In the genomic region with DNA sequence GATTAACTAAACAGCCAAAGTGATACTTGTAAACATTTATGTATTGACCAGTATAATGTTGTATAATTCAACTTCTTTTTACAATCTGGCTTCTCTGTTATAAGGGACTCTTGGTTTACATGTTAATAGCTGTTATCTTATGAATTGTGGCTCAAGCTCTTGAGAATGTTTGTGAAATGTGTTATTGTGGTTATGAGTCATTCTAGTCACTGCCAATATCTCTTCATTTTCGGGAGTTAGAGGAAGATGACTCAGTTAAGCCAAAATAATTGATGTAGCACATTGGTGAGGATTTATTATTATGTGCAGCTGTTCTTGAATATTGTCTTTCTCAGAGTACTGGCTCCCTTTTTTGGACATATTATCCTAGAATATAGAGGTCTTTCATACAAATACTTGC, we compare ENCODE assay signal across 9 cellular contexts.
DNase-seq lines count a peak whose midpoint lies in the region; ATAC-seq and TF ChIP-seq lines count a peak whose summit lies in the region.
"Had no signal": no experiment of that assay in that cellular context is flagged by ENCODE, and none has a peak within 500 bp of the region (broad histone marks: within the 10 kb centered on the region; RNA-seq: fewer than 3 reads in every experiment).

No MANE protein-coding gene starts in this region.

- no peak overlapping the region for H3K9ac ChIP-seq in neural progenitor cell

- H3K79me2 ChIP-seq in neural progenitor cell (ENCODE audit: low read depth), result no peaks in the 10 kb centered on the region

- no peak overlapping the region for H2AFZ ChIP-seq in neural progenitor cell (replicated peaks)

- H3K27me3 ChIP-seq in kidney epithelial cell (ENCODE audit: control insufficient read depth, insufficient read depth, low read length) (no peaks in the 10 kb centered on the region), neural progenitor cell (no peaks in the 10 kb centered on the region)

- DNase-seq in activated CD8-positive, alpha-beta memory T cell treated with anti-CD3 and anti-CD28 coated beads, Interleukin-2, amount 10 ng/mL, durations not matched to agents 7 days and 5 days, result no peak
- no peak for DNase-seq in activated CD8-positive, alpha-beta memory T cell treated with anti-CD3 and anti-CD28 coated beads, Interleukin-2, amount 50 U/mL, for 4 hours
- DNase-seq in RPMI7951 (ENCODE audit: low read depth) (peak; percentile 93), kidney epithelial cell (ENCODE audit: low read depth) (peak; percentile 86), GM19240 (ENCODE audit: insufficient read length, low spot score) (no peak), GDM1 (lab: John Stamatoyannopoulos, UW) (no peak), neural progenitor cell (ENCODE audit: low spot score) (no peak)

- no peaks in the 10 kb centered on the region for H3K27me3 Mint-ChIP-seq in activated CD8-positive, alpha-beta memory T cell treated with anti-CD3 and anti-CD28 coated beads, Interleukin-2, amount 10 ng/mL, durations not matched to agents 7 days and 5 days
- peaks cover 2% of the 10 kb centered on the region for H3K27me3 Mint-ChIP-seq in neural progenitor cell (ENCODE audit: insufficient read depth, low read depth)
- H3K27me3 Mint-ChIP-seq: CD4-positive, CD25-positive, alpha-beta regulatory T cell had no signal

- H3K4me1 Mint-ChIP-seq in activated CD8-positive, alpha-beta memory T cell treated with anti-CD3 and anti-CD28 coated beads, Interleukin-2, amount 10 ng/mL, durations not matched to agents 7 days and 5 days, result peaks cover 6% of the 10 kb centered on the region
- no peaks in the 10 kb centered on the region for H3K4me1 Mint-ChIP-seq in neural progenitor cell

- H3K4me1 ChIP-seq in neural progenitor cell, result no peaks in the 10 kb centered on the region

- H3F3A ChIP-seq in neural progenitor cell (ENCODE audit: low read depth), result no peaks in the 10 kb centered on the region

- no peak for TF ChIP-seq CTCF in kidney epithelial cell (IDR thresholded peaks at IDR 0.05; ENCODE audit: insufficient read depth, low read length, poor library complexity, severe bottlenecking)
- no peak for TF ChIP-seq CTCF in neural progenitor cell (IDR thresholded peaks at IDR 0.05)

- no peaks in the 10 kb centered on the region for H4K20me1 ChIP-seq in neural progenitor cell (ENCODE audit: low read depth)

- H3K9me3 ChIP-seq in neural progenitor cell (ENCODE audit: low read depth), result no peaks in the 10 kb centered on the region

- H3K4me3 Mint-ChIP-seq in activated CD8-positive, alpha-beta memory T cell treated with anti-CD3 and anti-CD28 coated beads, Interleukin-2, amount 10 ng/mL, durations not matched to agents 7 days and 5 days, result no peak overlapping the region
- H3K4me3 Mint-ChIP-seq in neural progenitor cell, result no peak overlapping the region
- H3K4me3 Mint-ChIP-seq: CD4-positive, CD25-positive, alpha-beta regulatory T cell had no signal

- no peaks in the 10 kb centered on the region for H3K9me3 Mint-ChIP-seq in activated CD8-positive, alpha-beta memory T cell treated with anti-CD3 and anti-CD28 coated beads, Interleukin-2, amount 10 ng/mL, durations not matched to agents 7 days and 5 days (ENCODE audit: low read depth)
- H3K9me3 Mint-ChIP-seq in neural progenitor cell, result no peaks in the 10 kb centered on the region

- no peaks in the 10 kb centered on the region for H3K36me3 Mint-ChIP-seq in activated CD8-positive, alpha-beta memory T cell treated with anti-CD3 and anti-CD28 coated beads, Interleukin-2, amount 10 ng/mL, durations not matched to agents 7 days and 5 days
- H3K36me3 Mint-ChIP-seq in neural progenitor cell, result no peaks in the 10 kb centered on the region
- H3K36me3 Mint-ChIP-seq: CD4-positive, CD25-positive, alpha-beta regulatory T cell had no signal

- no peak overlapping the region for H3K27ac Mint-ChIP-seq in activated CD8-positive, alpha-beta memory T cell treated with anti-CD3 and anti-CD28 coated beads, Interleukin-2, amount 10 ng/mL, durations not matched to agents 7 days and 5 days
- no peak overlapping the region for H3K27ac Mint-ChIP-seq in neural progenitor cell
- H3K27ac Mint-ChIP-seq: CD4-positive, CD25-positive, alpha-beta regulatory T cell had no signal

- H3K4me2 ChIP-seq in neural progenitor cell, result no peak overlapping the region

- CTCF ChIA-PET in activated CD8-positive, alpha-beta memory T cell treated with anti-CD3 and anti-CD28 coated beads, Interleukin-2, amount 10 ng/mL, durations not matched to agents 7 days and 5 days (lab: Charles Lee), result no interaction called here

- H3K4me3 ChIP-seq in kidney epithelial cell (ENCODE audit: low read depth, low read length) (no peak overlapping the region), neural progenitor cell (no peak overlapping the region)

- H3K27ac ChIP-seq in neural progenitor cell, result no peak overlapping the region

- H3K36me3 ChIP-seq in kidney epithelial cell (ENCODE audit: control insufficient read depth, insufficient read depth, low read length) (no peaks in the 10 kb centered on the region), neural progenitor cell (no peaks in the 10 kb centered on the region)

- peak; percentile 20 for ATAC-seq in activated CD8-positive, alpha-beta memory T cell treated with anti-CD3 and anti-CD28 coated beads, Interleukin-2, amount 10 ng/mL, durations not matched to agents 7 days and 5 days
- peak; percentile 93 for ATAC-seq in HG03039 (IDR thresholded peaks at IDR 0.05; ENCODE audit: unreplicated experiment)

Comparison
In these comparisons a context has a peak if more than half of its experiments do, and no peak if none do; other contexts are left out.
1. DNase-seq: peak in RPMI7951 (single experiment) and kidney epithelial cell (single experiment); none in activated CD8-positive, alpha-beta memory T cell treated with anti-CD3 and anti-CD28 coated beads, Interleukin-2, amount 10 ng/mL, durations not matched to agents 7 days and 5 days (single experiment), activated CD8-positive, alpha-beta memory T cell treated with anti-CD3 and anti-CD28 coated beads, Interleukin-2, amount 50 U/mL, for 4 hours (single experiment), GM19240 (single experiment), GDM1 (single experiment) and neural progenitor cell (single experiment).